In the genomic region with DNA sequence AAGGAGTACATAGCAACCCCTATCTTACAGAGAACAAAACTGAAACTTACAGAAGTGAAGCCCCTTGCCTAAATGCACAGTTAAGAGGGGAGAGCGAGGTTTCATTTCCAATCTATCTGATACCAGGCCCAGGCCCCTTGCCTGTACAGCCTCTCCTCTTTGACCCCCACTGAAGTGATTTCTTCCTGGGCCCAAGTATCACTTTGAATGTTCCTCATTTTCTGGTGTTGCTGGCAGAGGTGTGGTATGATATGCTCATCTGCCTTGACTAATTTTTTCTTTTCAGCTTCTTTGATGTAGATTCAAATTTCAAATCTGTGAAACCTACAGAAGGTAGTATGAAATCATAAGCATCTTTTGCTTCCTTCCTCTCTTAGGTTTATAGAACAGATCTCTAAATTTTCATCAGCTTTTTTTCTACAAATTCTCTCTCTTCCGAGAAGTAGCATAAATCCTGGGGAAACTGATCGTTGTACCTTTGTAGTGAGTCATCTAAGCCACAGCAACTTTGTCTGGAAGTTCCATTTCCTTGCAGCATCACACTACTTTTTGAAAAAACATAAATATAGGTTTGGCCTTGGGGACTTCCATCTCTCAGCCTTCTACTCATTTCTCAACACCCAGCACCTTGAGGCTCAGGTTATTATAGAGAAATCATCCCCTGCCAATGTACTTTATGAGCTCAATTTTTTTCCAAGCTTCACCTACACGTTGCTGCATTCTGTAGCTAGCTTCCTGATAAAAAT, we compare ENCODE assay signal across 10 cellular contexts.
DNase-seq lines count a peak whose midpoint lies in the region; ATAC-seq lines count a peak whose summit lies in the region.
"Had no signal": no experiment of that assay in that cellular context is flagged by ENCODE, and none has a peak within 500 bp of the region (broad histone marks: within the 10 kb centered on the region; RNA-seq: fewer than 3 reads in every experiment).

No MANE protein-coding gene starts in this region.

- peak; percentile 64 for DNase-seq in activated effector memory CD4-positive, alpha-beta T cell treated with anti-CD3 and anti-CD28 coated beads, Interleukin-2, amount 50 U/mL, for 16 hours
- no peak for DNase-seq in activated effector memory CD4-positive, alpha-beta T cell treated with Interleukin-2 at 50 U/mL for 16 hours
- DNase-seq in activated T-cell treated with anti-CD3 and anti-CD28 coated beads for 48 hours (ENCODE audit: low read depth) (peak; percentile 21), germinal center (ENCODE audit: low spot score) (no peak), C1 segment of cervical spinal cord (lab: John Stamatoyannopoulos, UW) (no peak)
- DNase-seq: OCI-M1 had no signal

- ATAC-seq in HG03025 (IDR thresholded peaks at IDR 0.05; ENCODE audit: low FRiP score, unreplicated experiment) = peak; percentile 47
- ATAC-seq in stimulated activated memory B cell treated with anti-CD40 and anti-IgM and Interleukin-4, amounts not matched to agents 10 μg/mL and 1 μg/mL and 100 μg/mL, for 72 hours = peak; percentile 87
- ATAC-seq in GM19467 (IDR thresholded peaks at IDR 0.05; ENCODE audit: unreplicated experiment) = no peak
- ATAC-seq: K562 had no signal

- H3K36me3 Mint-ChIP-seq in stimulated activated memory B cell treated with anti-CD40 and anti-IgM and Interleukin-4, amounts not matched to agents 10 μg/mL and 1 μg/mL and 100 μg/mL, for 72 hours = no peaks in the 10 kb centered on the region

- H3K27me3 Mint-ChIP-seq in stimulated activated memory B cell treated with anti-CD40 and anti-IgM and Interleukin-4, amounts not matched to agents 10 μg/mL and 1 μg/mL and 100 μg/mL, for 72 hours = no peaks in the 10 kb centered on the region

- peaks cover 3% of the 10 kb centered on the region for H3K9me3 Mint-ChIP-seq in stimulated activated memory B cell treated with anti-CD40 and anti-IgM and Interleukin-4, amounts not matched to agents 10 μg/mL and 1 μg/mL and 100 μg/mL, for 72 hours

- peaks cover 36% of the 10 kb centered on the region for H3K4me1 Mint-ChIP-seq in stimulated activated memory B cell treated with anti-CD40 and anti-IgM and Interleukin-4, amounts not matched to agents 10 μg/mL and 1 μg/mL and 100 μg/mL, for 72 hours

- H3K4me3 Mint-ChIP-seq in stimulated activated memory B cell treated with anti-CD40 and anti-IgM and Interleukin-4, amounts not matched to agents 10 μg/mL and 1 μg/mL and 100 μg/mL, for 72 hours = no peak overlapping the region

- H3K27ac Mint-ChIP-seq in stimulated activated memory B cell treated with anti-CD40 and anti-IgM and Interleukin-4, amounts not matched to agents 10 μg/mL and 1 μg/mL and 100 μg/mL, for 72 hours = peak overlapping the region; percentile 74

Comparison
In these comparisons a context has a peak if more than half of its experiments do, and no peak if none do; other contexts are left out.
1. DNase-seq: peak in activated effector memory CD4-positive, alpha-beta T cell treated with anti-CD3 and anti-CD28 coated beads, Interleukin-2, amount 50 U/mL, for 16 hours (single experiment) and activated T-cell treated with anti-CD3 and anti-CD28 coated beads for 48 hours (single experiment); none in activated effector memory CD4-positive, alpha-beta T cell treated with Interleukin-2 at 50 U/mL for 16 hours (single experiment), germinal center (single experiment) and C1 segment of cervical spinal cord (0 of 14).